14 cellular contexts compared by ENCODE assay signal in genomic region chr14:90642239-90642717, GRCh38.
DNase-seq lines count a peak whose midpoint lies in the region; ATAC-seq and TF ChIP-seq lines count a peak whose summit lies in the region.
"Had no signal": no experiment of that assay in that cellular context is flagged by ENCODE, and none has a peak within 500 bp of the region (broad histone marks: within the 10 kb centered on the region; RNA-seq: fewer than 3 reads in every experiment).

No MANE protein-coding gene starts in this region.

- H3K36me3 ChIP-seq in NT2/D1 (ENCODE audit: insufficient read depth, insufficient read length, low read length) (peaks cover 3% of the 10 kb centered on the region), sigmoid colon (no peaks in the 10 kb centered on the region)

- H3K27ac Mint-ChIP-seq in endothelial cell (ENCODE audit: unreplicated experiment) = peak overlapping the region; percentile 85
- no peak overlapping the region for H3K27ac Mint-ChIP-seq in T-cell
- H3K27ac Mint-ChIP-seq: CD4-positive, alpha-beta memory T cell; T-helper 2 cell treated with Interferon-gamma antibody and Interleukin-4, amounts not matched to agents 5 μg/mL and 100 μg/mL, for 36 hours had no signal

- no peak overlapping the region for H3K4me3 ChIP-seq in NT2/D1 (ENCODE audit: insufficient read length, low read depth)
- no peak overlapping the region for H3K4me3 ChIP-seq in sigmoid colon
- H3K4me3 ChIP-seq: body of pancreas had no signal

- H3K4me1 ChIP-seq in NT2/D1 (ENCODE audit: insufficient read depth, insufficient read length) = peaks cover 8% of the 10 kb centered on the region
- peaks cover 0 to 63% (median 56%) of the 10 kb centered on the region in 4 donors for H3K4me1 ChIP-seq in sigmoid colon
- H3K4me1 ChIP-seq: body of pancreas, parathyroid adenoma had no signal

- TF ChIP-seq CTCF in endothelial cell (IDR thresholded peaks at IDR 0.05; ENCODE audit: unreplicated experiment) = no peak
- no peak for TF ChIP-seq CTCF in sigmoid colon (IDR thresholded peaks at IDR 0.05)

- peak in 1 of 4 donors; percentile 24 for TF ChIP-seq EP300 in sigmoid colon (IDR thresholded peaks at IDR 0.05)

- POLR2A ChIA-PET in T-cell (lab: Charles Lee) = no interaction called here

- H3K36me3 Mint-ChIP-seq in endothelial cell (ENCODE audit: low read depth, unreplicated experiment) (peaks cover 22% of the 10 kb centered on the region), T-cell (no peaks in the 10 kb centered on the region)
- H3K36me3 Mint-ChIP-seq: CD4-positive, alpha-beta memory T cell had no signal

- no peaks in the 10 kb centered on the region for H3K9me3 ChIP-seq in NT2/D1 (ENCODE audit: insufficient read depth, low read length)
- no peaks in the 10 kb centered on the region for H3K9me3 ChIP-seq in sigmoid colon
- H3K9me3 ChIP-seq: body of pancreas had no signal

- no peak overlapping the region for H3K9ac ChIP-seq in NT2/D1 (ENCODE audit: insufficient read length, low read depth)
- H3K9ac ChIP-seq: parathyroid adenoma had no signal

- H3K4me1 Mint-ChIP-seq in endothelial cell (ENCODE audit: unreplicated experiment) (no peaks in the 10 kb centered on the region), T-cell (no peaks in the 10 kb centered on the region)
- H3K4me1 Mint-ChIP-seq: CD4-positive, alpha-beta memory T cell had no signal

- CTCF ChIA-PET in T-cell (lab: Charles Lee) = no interaction called here

- TF ChIP-seq POLR2A in sigmoid colon (IDR thresholded peaks at IDR 0.05) = no peak

- no peak overlapping the region for H3K4me3 Mint-ChIP-seq in endothelial cell (ENCODE audit: unreplicated experiment)
- H3K4me3 Mint-ChIP-seq in T-cell = no peak overlapping the region
- H3K4me3 Mint-ChIP-seq: CD4-positive, alpha-beta memory T cell; T-helper 2 cell treated with Interferon-gamma antibody and Interleukin-4, amounts not matched to agents 5 μg/mL and 100 μg/mL, for 36 hours had no signal

- intact Hi-C loops in sigmoid colon (cut with DNase I) = loop anchor here (5.0 kb wide), 1 partner anchor 240 kb away; no protein-coding TSS in a partner anchor

- WGBS in sigmoid colon, 2 donors = 38 to 55% methylated on average over 3 of the region's 3 CpGs

- peak overlapping the region; percentile 75 to 86 (median 81) for H3K27ac ChIP-seq in sigmoid colon
- H3K27ac ChIP-seq: body of pancreas, parathyroid adenoma had no signal

- H3K27me3 ChIP-seq in NT2/D1 (ENCODE audit: insufficient read depth, insufficient read length) = no peaks in the 10 kb centered on the region
- no peaks in the 10 kb centered on the region for H3K27me3 ChIP-seq in sigmoid colon
- H3K27me3 ChIP-seq: body of pancreas had no signal

- H3K27me3 Mint-ChIP-seq in endothelial cell (ENCODE audit: unreplicated experiment) = peaks cover 3% of the 10 kb centered on the region
- H3K27me3 Mint-ChIP-seq in T-cell = no peaks in the 10 kb centered on the region
- H3K27me3 Mint-ChIP-seq: CD4-positive, alpha-beta memory T cell had no signal

- peak; percentile 85 for DNase-seq in NT2/D1 (ENCODE audit: low read depth, low spot score)
- DNase-seq in endothelial cell (ENCODE audit: low spot score) = no peak
- peak; percentile 41 for DNase-seq in kidney glomerular epithelial cell (lab: John Stamatoyannopoulos, UW)
- DNase-seq in sigmoid colon = no peak
- no peak for DNase-seq in NCI-H146 treated with DMSO at 0.1 percent for 48 hours (lab: John Stamatoyannopoulos, UW; ENCODE audit: unreplicated experiment)
- no peak for DNase-seq in T-cell
- DNase-seq: body of pancreas; CD4-positive, alpha-beta memory T cell; Karpas-422; NCI-H524 treated with DMSO at 0.1 percent for 48 hours had no signal

- ATAC-seq in HG02678 (IDR thresholded peaks at IDR 0.05; ENCODE audit: unreplicated experiment) = no peak
- no peak for ATAC-seq in GM19455 (IDR thresholded peaks at IDR 0.05; ENCODE audit: unreplicated experiment)
- no peak for ATAC-seq in T-cell (replicated peaks in 1 of 4)
- ATAC-seq: body of pancreas had no signal

- H3K9me3 Mint-ChIP-seq in endothelial cell (ENCODE audit: unreplicated experiment) = no peaks in the 10 kb centered on the region
- no peaks in the 10 kb centered on the region for H3K9me3 Mint-ChIP-seq in T-cell
- H3K9me3 Mint-ChIP-seq: T-helper 2 cell treated with Interferon-gamma antibody and Interleukin-4, amounts not matched to agents 5 μg/mL and 100 μg/mL, for 36 hours had no signal

Comparison
In these comparisons a context has a peak if more than half of its experiments do, and no peak if none do; other contexts are left out.
1. DNase-seq: peak in NT2/D1 (single experiment) and kidney glomerular epithelial cell (single experiment); none in endothelial cell (single experiment), sigmoid colon (single experiment), NCI-H146 treated with DMSO at 0.1 percent for 48 hours (single experiment) and T-cell (0 of 34).